23 cellular contexts compared by ENCODE assay signal in the genomic region with DNA sequence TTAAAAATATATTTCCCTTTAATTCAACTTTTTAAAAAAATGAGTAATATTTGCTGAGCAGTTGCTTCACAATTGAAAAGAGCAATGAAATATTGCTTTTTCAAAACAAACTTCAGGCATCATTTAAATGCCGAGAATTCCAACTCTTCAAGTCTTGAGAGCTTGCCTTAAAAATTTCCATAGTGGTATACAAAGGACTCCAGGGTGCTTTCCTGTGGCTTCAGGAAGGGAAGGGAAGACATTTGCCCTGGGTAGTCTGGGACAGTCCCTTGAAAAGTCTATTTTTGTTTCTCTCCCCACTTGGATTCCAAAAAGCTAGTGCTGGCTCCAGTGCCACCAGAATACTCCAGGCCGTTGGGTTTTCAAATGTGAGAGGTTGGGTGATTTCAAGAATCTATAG.
"Had no signal": no experiment of that assay in that cellular context is flagged by ENCODE, and none has a peak within 500 bp of the region (broad histone marks: within the 10 kb centered on the region; RNA-seq: fewer than 3 reads in every experiment).

No MANE protein-coding gene starts in this region.

- H3K27me3 ChIP-seq: ascending aorta, gastrocnemius medialis, neutrophil, stomach had no signal

- H3K9me3 Mint-ChIP-seq: activated T-cell treated with anti-CD3 and anti-CD28 coated beads, Interleukin-2, amount 50 U/mL, for 72 hours; naive thymus-derived CD8-positive, alpha-beta T cell; stimulated activated effector memory CD8-positive, alpha-beta T cell treated with anti-CD3 and anti-CD28 coated beads, Interleukin-12 subunit alpha, Interleukin-12 subunit beta, amount 100 ng/mL, for 72 hours; T-helper 1 cell treated with Interleukin-12 subunit alpha and Interleukin-12 subunit beta and Interleukin-4 antibody, amounts not matched to agents 30 μg/mL and 1 μg/mL, for 36 hours; type B pancreatic cell had no signal

- H3K9me3 ChIP-seq: ascending aorta, gastrocnemius medialis, neutrophil, stomach had no signal

- DNase-seq: activated CD4-positive, alpha-beta T cell treated with anti-CD3 and anti-CD28 coated beads, Interleukin-2, amount 50 U/mL, for 1 hour; activated CD8-positive, alpha-beta memory T cell treated with anti-CD3 and anti-CD28 coated beads for 24 hours; activated effector memory CD4-positive, alpha-beta T cell treated with anti-CD3 and anti-CD28 coated beads, Interleukin-2, amount 50 U/mL, for 16 hours; activated naive CD4-positive, alpha-beta T cell treated with anti-CD3 and anti-CD28 coated beads, Interleukin-2, amount 50 U/mL, for 16 hours; activated T-cell treated with anti-CD3 and anti-CD28 coated beads, Interleukin-2, amount 50 U/mL, for 72 hours; cortex of kidney; gastrocnemius medialis; head of caudate nucleus; left cardiac atrium; mesenchymal stem cell; naive thymus-derived CD8-positive, alpha-beta T cell; stimulated activated CD4-positive, alpha-beta T cell treated with anti-CD3 and anti-CD28 coated beads, Interleukin-4, amount 100 ng/mL, for 24 hours; stomach had no signal

- H3K27ac ChIP-seq: ascending aorta, gastrocnemius medialis, neutrophil, parathyroid adenoma, stomach had no signal

- H3K4me3 ChIP-seq: ascending aorta, gastrocnemius medialis, stomach had no signal

- ATAC-seq: activated CD4-positive, CD25-positive, alpha-beta regulatory T cell treated with anti-CD3 and anti-CD28 coated beads, Interleukin-2, amount 50 U/mL, for 24 hours; activated T-cell treated with anti-CD3 and anti-CD28 coated beads, Interleukin-2, amount 50 U/mL, for 72 hours; esophagus mucosa; gastrocnemius medialis; left cardiac atrium; naive thymus-derived CD8-positive, alpha-beta T cell; sciatic nerve; stimulated activated effector memory CD8-positive, alpha-beta T cell treated with anti-CD3 and anti-CD28 coated beads, Interleukin-12 subunit alpha, Interleukin-12 subunit beta, amount 100 ng/mL, for 72 hours had no signal

- H3K27me3 Mint-ChIP-seq: naive thymus-derived CD8-positive, alpha-beta T cell; type B pancreatic cell had no signal

- H3K4me1 Mint-ChIP-seq: naive thymus-derived CD8-positive, alpha-beta T cell; stimulated activated effector memory CD8-positive, alpha-beta T cell treated with anti-CD3 and anti-CD28 coated beads, Interleukin-12 subunit alpha, Interleukin-12 subunit beta, amount 100 ng/mL, for 72 hours had no signal

- H3K9ac ChIP-seq: parathyroid adenoma had no signal

- FAIRE-seq: islet of Langerhans had no signal

- H3K36me3 ChIP-seq: neutrophil had no signal

- H3K27ac Mint-ChIP-seq: activated T-cell treated with anti-CD3 and anti-CD28 coated beads, Interleukin-2, amount 50 U/mL, for 72 hours; naive thymus-derived CD8-positive, alpha-beta T cell; stimulated activated effector memory CD8-positive, alpha-beta T cell treated with anti-CD3 and anti-CD28 coated beads, Interleukin-12 subunit alpha, Interleukin-12 subunit beta, amount 100 ng/mL, for 72 hours; T-helper 1 cell treated with Interleukin-12 subunit alpha and Interleukin-12 subunit beta and Interleukin-4 antibody, amounts not matched to agents 30 μg/mL and 1 μg/mL, for 36 hours; type B pancreatic cell had no signal

- H3K4me1 ChIP-seq: ascending aorta, parathyroid adenoma, stomach had no signal

- H3K4me3 Mint-ChIP-seq: activated T-cell treated with anti-CD3 and anti-CD28 coated beads, Interleukin-2, amount 50 U/mL, for 72 hours; naive thymus-derived CD8-positive, alpha-beta T cell; stimulated activated effector memory CD8-positive, alpha-beta T cell treated with anti-CD3 and anti-CD28 coated beads, Interleukin-12 subunit alpha, Interleukin-12 subunit beta, amount 100 ng/mL, for 72 hours; T-helper 1 cell treated with Interleukin-12 subunit alpha and Interleukin-12 subunit beta and Interleukin-4 antibody, amounts not matched to agents 30 μg/mL and 1 μg/mL, for 36 hours; type B pancreatic cell had no signal
